13 cellular contexts compared by ENCODE assay signal in genomic region chr2:224142397-224143312, GRCh38.
DNase-seq lines count a peak whose midpoint lies in the region; ATAC-seq and TF ChIP-seq lines count a peak whose summit lies in the region.
"Had no signal": no experiment of that assay in that cellular context is flagged by ENCODE, and none has a peak within 500 bp of the region (broad histone marks: within the 10 kb centered on the region; RNA-seq: fewer than 3 reads in every experiment).

No MANE protein-coding gene starts in this region.

- ATAC-seq in GM18498 (IDR thresholded peaks at IDR 0.05; ENCODE audit: unreplicated experiment), result no peak
- ATAC-seq in HG02970 (IDR thresholded peaks at IDR 0.05; ENCODE audit: low FRiP score, unreplicated experiment), result no peak
- ATAC-seq: activated T-helper 17 cell treated with anti-CD3 and anti-CD28 coated beads, Interleukin-2, amount 50 U/mL, for 72 hours had no signal

- peak; percentile 33 for DNase-seq in LoVo (ENCODE audit: low spot score)
- DNase-seq in dermis microvascular lymphatic vessel endothelial cell (ENCODE audit: low read depth in 2 of 2), result peak; percentile 6 to 74
- peak; percentile 70 for DNase-seq in kidney glomerular epithelial cell (lab: John Stamatoyannopoulos, UW)
- DNase-seq in stimulated activated CD4-positive, alpha-beta T cell treated with anti-CD3 and anti-CD28 coated beads, Interleukin-2, amount 100 ng/mL, for 48 hours, result no peak
- DNase-seq in middle frontal gyrus (ENCODE audit: extremely low spot score, low spot score), result no peak
- DNase-seq: NCI-H446 treated with DMSO at 0.1 percent for 48 hours, right cardiac atrium, SHP77, upper lobe of left lung had no signal

- H3K27ac ChIP-seq in C4-2B, result no peak overlapping the region
- H3K27ac ChIP-seq: upper lobe of left lung had no signal

- peak; percentile 10; the same call in 1 of the 2 replicates for TF ChIP-seq CTCF in C4-2B (conservative IDR thresholded peaks at IDR 0.05)

Comparison
In these comparisons a context has a peak if more than half of its experiments do, and no peak if none do; other contexts are left out.
1. DNase-seq: peak in LoVo (single experiment), dermis microvascular lymphatic vessel endothelial cell (2 of 2) and kidney glomerular epithelial cell (single experiment); none in stimulated activated CD4-positive, alpha-beta T cell treated with anti-CD3 and anti-CD28 coated beads, Interleukin-2, amount 100 ng/mL, for 48 hours (0 of 2) and middle frontal gyrus (single experiment).